In genomic region chr2:47057732-47058012, GRCh38 we compare ENCODE assay signal across 10 cellular contexts.
DNase-seq lines count a peak whose midpoint lies in the region; ATAC-seq and TF ChIP-seq lines count a peak whose summit lies in the region.
"Had no signal": no experiment of that assay in that cellular context is flagged by ENCODE, and none has a peak within 500 bp of the region (broad histone marks: within the 10 kb centered on the region; RNA-seq: fewer than 3 reads in every experiment).

No MANE protein-coding gene starts in this region.

- H3K36me3 ChIP-seq in adipocyte (ENCODE audit: control insufficient read depth, insufficient read depth, low read length, severe bottlenecking) (peaks cover 36% of the 10 kb centered on the region), testis (ENCODE audit: low read depth, missing control alignments) (no peaks in the 10 kb centered on the region), Karpas-422 (ENCODE audit: insufficient read depth, low read length) (peaks cover 13% of the 10 kb centered on the region; the same call in 1 of the 2 replicates)

- H3K9me3 ChIP-seq in adipocyte (ENCODE audit: control insufficient read depth, low read length) (no peaks in the 10 kb centered on the region), testis (no peaks in the 10 kb centered on the region), Karpas-422 (ENCODE audit: low read length) (no peaks in the 10 kb centered on the region)
- H3K9me3 ChIP-seq: body of pancreas had no signal

- no peaks in the 10 kb centered on the region for H3K9me2 ChIP-seq in Karpas-422 (replicated peaks; ENCODE audit: insufficient read depth, low read length)

- no peak for ATAC-seq in GM21786 (IDR thresholded peaks at IDR 0.05; ENCODE audit: unreplicated experiment)

- no peaks in the 10 kb centered on the region for H3K9me3 Mint-ChIP-seq in activated CD4-positive, alpha-beta T cell treated with anti-CD3 and anti-CD28 coated beads, Interleukin-2, amount 10 ng/mL, durations not matched to agents 24 days and 14 days
- H3K9me3 Mint-ChIP-seq in mesothelial cell of epicardium = no peaks in the 10 kb centered on the region

- H3K79me2 ChIP-seq in Karpas-422 (ENCODE audit: low read length) = no peaks in the 10 kb centered on the region

- no peaks in the 10 kb centered on the region; the same call in 1 of the 2 replicates for H4K20me1 ChIP-seq in Karpas-422 (ENCODE audit: insufficient read depth, low read depth, low read length)

- no peaks in the 10 kb centered on the region for H3K27me3 Mint-ChIP-seq in activated CD4-positive, alpha-beta T cell treated with anti-CD3 and anti-CD28 coated beads, Interleukin-2, amount 10 ng/mL, durations not matched to agents 24 days and 14 days
- no peaks in the 10 kb centered on the region for H3K27me3 Mint-ChIP-seq in mesothelial cell of epicardium (ENCODE audit: low read depth)

- H2AFZ ChIP-seq in Karpas-422 (ENCODE audit: low read length) = no peak overlapping the region

- TF ChIP-seq CTCF in mesothelial cell of epicardium (IDR thresholded peaks at IDR 0.05; ENCODE audit: unreplicated experiment) (no peak), testis (IDR thresholded peaks at IDR 0.05) (no peak)

- H3K4me3 ChIP-seq in adipocyte (ENCODE audit: low read length) (no peak overlapping the region), testis (no peak overlapping the region), Karpas-422 (ENCODE audit: low read length) (no peak overlapping the region)
- H3K4me3 ChIP-seq: body of pancreas had no signal

- TF ChIP-seq POLR2A in testis (IDR thresholded peaks at IDR 0.05) = no peak

- H3K9ac ChIP-seq in adipocyte (ENCODE audit: low read length) (peak overlapping the region; percentile 75), Karpas-422 (ENCODE audit: low read length) (no peak overlapping the region)

- peak overlapping the region; percentile 74 for H3K27ac Mint-ChIP-seq in activated CD4-positive, alpha-beta T cell treated with anti-CD3 and anti-CD28 coated beads, Interleukin-2, amount 10 ng/mL, durations not matched to agents 24 days and 14 days
- peak overlapping the region; percentile 52 for H3K27ac Mint-ChIP-seq in mesothelial cell of epicardium

- no peak for DNase-seq in activated CD4-positive, alpha-beta T cell treated with anti-CD3 and anti-CD28 coated beads, Interleukin-2, amount 10 ng/mL, durations not matched to agents 24 days and 14 days
- DNase-seq in activated CD4-positive, alpha-beta T cell treated with anti-CD3 and anti-CD28 coated beads for 48 hours = no peak
- DNase-seq in adipocyte (ENCODE audit: low read depth) (no peak), mesothelial cell of epicardium (ENCODE audit: low spot score in 2 of 2, unreplicated experiment in 2 of 2) (no peak), testis (no peak), Karpas-422 (no peak), HuH-7.5 (ENCODE audit: low spot score) (no peak)
- DNase-seq: stimulated activated CD4-positive, alpha-beta T cell treated with anti-CD3 and anti-CD28 coated beads, Interleukin-15, amount 100 ng/mL, for 24 hours had no signal

- 67 to 91% methylated on average over 1 of the region's 1 CpG for WGBS in testis, 2 donors

- peaks cover 21% of the 10 kb centered on the region for H3K4me1 Mint-ChIP-seq in activated CD4-positive, alpha-beta T cell treated with anti-CD3 and anti-CD28 coated beads, Interleukin-2, amount 10 ng/mL, durations not matched to agents 24 days and 14 days
- peaks cover 37% of the 10 kb centered on the region for H3K4me1 Mint-ChIP-seq in mesothelial cell of epicardium

- peaks cover 33% of the 10 kb centered on the region for H3K36me3 Mint-ChIP-seq in activated CD4-positive, alpha-beta T cell treated with anti-CD3 and anti-CD28 coated beads, Interleukin-2, amount 10 ng/mL, durations not matched to agents 24 days and 14 days (ENCODE audit: low read depth)
- H3K36me3 Mint-ChIP-seq in mesothelial cell of epicardium = peaks cover 6% of the 10 kb centered on the region

- H3K27me3 ChIP-seq in adipocyte (replicated peaks; ENCODE audit: control insufficient read depth, insufficient read depth, low read length) = no peaks in the 10 kb centered on the region
- no peaks in the 10 kb centered on the region for H3K27me3 ChIP-seq in testis
- H3K27me3 ChIP-seq in Karpas-422 (ENCODE audit: low read length) = no peaks in the 10 kb centered on the region
- H3K27me3 ChIP-seq: body of pancreas had no signal

- no peak overlapping the region for H3K4me2 ChIP-seq in Karpas-422 (ENCODE audit: low read depth, low read length, poor library complexity, severe bottlenecking)

- H3K27ac ChIP-seq in testis (peak overlapping the region; percentile 53 to 83), Karpas-422 (ENCODE audit: low read length) (no peak overlapping the region)

- H3K4me3 Mint-ChIP-seq in activated CD4-positive, alpha-beta T cell treated with anti-CD3 and anti-CD28 coated beads, Interleukin-2, amount 10 ng/mL, durations not matched to agents 24 days and 14 days = no peak overlapping the region
- no peak overlapping the region for H3K4me3 Mint-ChIP-seq in mesothelial cell of epicardium

- H3K4me1 ChIP-seq in adipocyte (ENCODE audit: control insufficient read depth, insufficient read depth, low read length) (peaks cover 48% of the 10 kb centered on the region), testis (peaks cover 64% of the 10 kb centered on the region), Karpas-422 (ENCODE audit: low read length) (no peaks in the 10 kb centered on the region)

- intact Hi-C loops in activated CD4-positive, alpha-beta T cell treated with anti-CD3 and anti-CD28 coated beads, Interleukin-2, amount 10 ng/mL, durations not matched to agents 24 days and 14 days (cut with micrococcal nuclease) = no loop called here
- intact Hi-C loops in testis (cut with DNase I; ENCODE audit: low total_unique reads) = no loop called here
